Comparison of ENCODE assay signal across 9 cellular contexts in the genomic region with DNA sequence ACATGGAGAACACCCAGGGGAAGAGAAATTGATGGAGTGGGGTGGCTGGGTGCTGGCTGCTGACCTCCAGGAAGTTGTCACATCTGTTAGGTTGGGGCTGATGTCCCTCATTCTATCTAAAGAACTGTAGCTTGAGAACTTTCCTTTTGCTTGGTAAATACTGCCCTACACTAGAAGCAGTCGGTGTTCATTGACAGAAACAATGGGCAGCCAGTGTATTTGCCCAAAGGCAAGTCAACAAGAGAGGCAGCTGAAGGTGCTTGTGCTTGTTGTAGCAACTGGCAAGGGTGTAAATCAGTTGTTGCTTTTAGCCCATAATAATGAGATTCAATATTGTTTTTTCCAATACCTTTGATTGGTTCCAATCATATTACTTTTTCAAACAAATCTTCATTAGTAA. TPM values are rescaled to one million over a fixed set of nuclear protein-coding genes. Genes with fewer than 3 reads are reported as not detected.
DNase-seq lines count a peak whose midpoint lies in the region; ATAC-seq, FAIRE-seq and TF ChIP-seq lines count a peak whose summit lies in the region.
"Had no signal": no experiment of that assay in that cellular context is flagged by ENCODE, and none has a peak within 500 bp of the region (broad histone marks: within the 10 kb centered on the region; RNA-seq: fewer than 3 reads in every experiment).

No MANE protein-coding gene starts in this region.

- no peak for FAIRE-seq in bronchial epithelial cell (lab: Jason Lieb, UNC)
- FAIRE-seq: A204.1 had no signal

- H3K4me1 ChIP-seq in neutrophil (ENCODE audit: control insufficient read depth in 1 of 2, insufficient read depth in 1 of 2, low read depth in 1 of 2, low read length in 1 of 2) = peaks cover 75 to 76% of the 10 kb centered on the region in 2 experiments
- no peaks in the 10 kb centered on the region for H3K4me1 ChIP-seq in thyroid gland

- TF ChIP-seq POLR2A in GM18505 (IDR thresholded peaks at IDR 0.05; ENCODE audit: borderline replicate concordance, extremely low read depth, insufficient read depth, insufficient read length) (no peak), thyroid gland (IDR thresholded peaks at IDR 0.05) (no peak)

- H3K27me3 ChIP-seq in bronchial epithelial cell (ENCODE audit: control insufficient read depth, insufficient read depth, low read length) (no peaks in the 10 kb centered on the region), neutrophil (no peaks in the 10 kb centered on the region), thyroid gland (peaks cover 3% of the 10 kb centered on the region)

- no peak for TF ChIP-seq CTCF in bronchial epithelial cell (IDR thresholded peaks at IDR 0.05; ENCODE audit: insufficient read depth, low read length, severe bottlenecking)
- no peak for TF ChIP-seq CTCF in neutrophil (IDR thresholded peaks at IDR 0.05)
- TF ChIP-seq CTCF in thyroid gland (IDR thresholded peaks at IDR 0.05) = no peak

- DNase-seq in NCI-H1417 (lab: John Stamatoyannopoulos, UW) (peak in 2 of 3 experiments; percentile 37 to 84), NCI-H1417 treated with DMSO at 0.1 percent for 48 hours (lab: John Stamatoyannopoulos, UW) (no peak), NCI-H345 (lab: John Stamatoyannopoulos, UW) (peak; percentile 65), bronchial epithelial cell (ENCODE audit: low read depth) (peak; percentile 38), head of caudate nucleus (no peak), thyroid gland (no peak)

- peak overlapping the region; percentile 98 for H3K27ac ChIP-seq in neutrophil
- no peak overlapping the region for H3K27ac ChIP-seq in thyroid gland

- intact Hi-C loops in head of caudate nucleus (cut with DNase I) (no loop called here), thyroid gland (cut with DNase I) (no loop called here)

- H3K4me3 ChIP-seq in bronchial epithelial cell (ENCODE audit: low read depth, low read length) (peak overlapping the region; percentile 58), neutrophil (ENCODE audit: low read depth in 1 of 2, low read length in 1 of 2) (peak overlapping the region; percentile 67 to 82), thyroid gland (replicated peaks in 1 of 3) (no peak overlapping the region)

- H3K9me3 ChIP-seq in neutrophil = no peaks in the 10 kb centered on the region
- no peaks in the 10 kb centered on the region for H3K9me3 ChIP-seq in thyroid gland

- ATAC-seq in GM18505 (IDR thresholded peaks at IDR 0.05; ENCODE audit: unreplicated experiment) = no peak

- 75 to 87% methylated on average over 1 of the region's 1 CpG for WGBS in thyroid gland, 2 donors

- H3K36me3 ChIP-seq in bronchial epithelial cell (ENCODE audit: control insufficient read depth, insufficient read depth, low read length) (no peaks in the 10 kb centered on the region), neutrophil (peaks cover 19% of the 10 kb centered on the region), thyroid gland (no peaks in the 10 kb centered on the region)

RNA-seq across cellular contexts. Expression of a gene that starts 1.0 kb away (rescaled TPM):
- total RNA-seq in bronchial epithelial cell (22.4 and 39.4 TPM in 2 replicates), thyroid gland (1 to 10 TPM in 1 of 4 donors, under 1 TPM in 3; 0.22 to 1.6 (median 0.42) TPM)

Comparison
In these comparisons a context has a peak if more than half of its experiments do, and no peak if none do; other contexts are left out.
1. DNase-seq: peak in NCI-H1417 (2 of 3), NCI-H345 (single experiment) and bronchial epithelial cell (single experiment); none in NCI-H1417 treated with DMSO at 0.1 percent for 48 hours (single experiment), head of caudate nucleus (0 of 42) and thyroid gland (0 of 2).
2. H3K4me3 ChIP-seq: peak in bronchial epithelial cell (single experiment) and neutrophil (2 of 2); none in thyroid gland (0 of 3).